Comparison of ENCODE assay signal across 1 cellular context in the genomic region with DNA sequence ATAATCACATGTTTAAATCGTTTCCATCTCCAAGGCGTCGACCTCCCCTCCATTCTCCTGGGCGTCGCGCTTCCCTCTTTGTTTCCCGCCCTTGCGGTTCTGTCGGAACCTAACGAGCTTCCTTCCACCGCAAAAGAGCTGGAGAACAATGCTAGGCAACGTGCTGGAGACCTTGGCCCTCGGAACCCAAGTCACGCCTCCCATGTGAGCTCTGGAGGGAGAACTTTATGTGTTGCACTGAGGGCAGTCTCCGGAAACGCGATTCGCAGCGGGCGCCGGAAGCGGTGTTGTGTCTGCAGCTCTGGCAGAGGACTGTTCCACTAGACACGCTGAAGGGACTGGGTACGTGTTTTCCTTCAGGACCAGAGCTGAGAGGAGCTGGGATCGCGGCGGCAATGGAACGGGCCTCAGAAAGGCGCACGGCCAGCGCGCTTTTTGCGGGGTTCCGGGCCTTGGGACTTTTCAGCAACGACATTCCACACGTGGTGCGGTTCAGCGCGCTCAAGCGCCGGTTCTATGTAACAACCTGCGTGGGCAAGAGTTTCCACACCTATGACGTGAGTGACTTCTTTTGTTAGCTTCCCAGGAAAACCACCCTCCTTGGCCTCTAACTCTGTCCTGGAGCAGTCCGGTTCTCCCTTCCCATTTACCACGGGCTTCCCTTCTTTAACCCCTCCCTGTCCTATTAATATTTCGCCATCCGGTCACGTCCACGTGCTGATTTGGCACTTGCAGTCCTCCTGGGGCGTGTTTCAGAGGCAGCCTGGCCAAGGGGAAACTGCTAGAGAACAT.
TF ChIP-seq lines count a peak whose summit lies in the region.

Gene WDR36, plus strand, starts transcription at position 287 of the 792 bp plus-strand sequence. Its CDS starts 109 bp downstream, at position 396.

TF ChIP-seq in HepG2, 621 proteins besides CTCF, POLR2A, EP300 and RAD21 (continued from another document and continues in another):
- TF ChIP-seq, protein P1, sequence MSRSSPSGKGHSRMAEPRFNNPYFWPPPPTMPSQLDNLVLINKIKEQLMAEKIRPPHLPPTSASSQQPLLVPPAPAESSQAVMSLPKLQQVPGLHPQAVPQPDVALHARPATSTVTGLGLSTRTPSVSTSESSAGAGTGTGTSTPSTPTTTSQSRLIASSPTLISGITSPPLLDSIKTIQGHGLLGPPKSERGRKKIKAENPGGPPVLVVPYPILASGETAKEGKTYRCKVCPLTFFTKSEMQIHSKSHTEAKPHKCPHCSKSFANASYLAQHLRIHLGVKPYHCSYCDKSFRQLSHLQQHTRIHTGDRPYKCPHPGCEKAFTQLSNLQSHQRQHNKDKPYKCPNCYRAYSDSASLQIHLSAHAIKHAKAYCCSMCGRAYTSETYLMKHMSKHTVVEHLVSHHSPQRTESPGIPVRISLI (CRISPR knock-in tag; IDR thresholded peaks at IDR 0.05; ENCODE audit: borderline replicate concordance), result peak; percentile 54; the same call in 1 of the 2 replicates
- TF ChIP-seq ZBTB2 (CRISPR knock-in tag; IDR thresholded peaks at IDR 0.05; ENCODE audit: low read depth) (peak; percentile 86), ZNF644 (CRISPR knock-in tag; IDR thresholded peaks at IDR 0.05; ENCODE audit: low read depth) (peak; percentile 74), ZNF766 (CRISPR knock-in tag; IDR thresholded peaks at IDR 0.05; ENCODE audit: borderline replicate concordance) (peak; percentile 95; the same call in 1 of the 2 replicates), KLF13 (CRISPR knock-in tag; IDR thresholded peaks at IDR 0.05) (peak; percentile 78), CENPT (CRISPR knock-in tag; IDR thresholded peaks at IDR 0.05; ENCODE audit: low read depth) (peak; percentile 87), PAF1 (CRISPR knock-in tag; IDR thresholded peaks at IDR 0.05) (no peak), ZNF761 (CRISPR knock-in tag; conservative IDR thresholded peaks at IDR 0.05) (peak; percentile 93), YEATS4 (CRISPR knock-in tag; IDR thresholded peaks at IDR 0.05; ENCODE audit: borderline replicate concordance) (peak; percentile 97), ZNF10 (CRISPR knock-in tag; IDR thresholded peaks at IDR 0.05; ENCODE audit: borderline replicate concordance, low read depth) (no peak), ZNF619 (CRISPR knock-in tag; IDR thresholded peaks at IDR 0.05) (peak; percentile 68; the same call in 1 of the 2 replicates), ZNF841 (CRISPR knock-in tag; IDR thresholded peaks at IDR 0.05; ENCODE audit: borderline replicate concordance) (peak; percentile 97), ZNF891 (CRISPR knock-in tag; IDR thresholded peaks at IDR 0.05) (peak; percentile 97; the same call in 1 of the 2 replicates), PLSCR1 (CRISPR knock-in tag; IDR thresholded peaks at IDR 0.05; ENCODE audit: borderline replicate concordance) (peak; percentile 68; the same call in 1 of the 2 replicates), SPEN (CRISPR knock-in tag; IDR thresholded peaks at IDR 0.05; ENCODE audit: low read depth) (peak; percentile 97), REL (CRISPR knock-in tag; conservative IDR thresholded peaks at IDR 0.05) (peak; percentile 98), DMAP1 (CRISPR knock-in tag; IDR thresholded peaks at IDR 0.05) (peak; percentile 94), HNRNPH1 (optimal IDR thresholded peaks at IDR 0.05; ENCODE audit: low read depth, low read length) (no peak), NCOA2 (CRISPR knock-in tag; IDR thresholded peaks at IDR 0.05) (peak; percentile 76), TRAFD1 (CRISPR knock-in tag; IDR thresholded peaks at IDR 0.05; ENCODE audit: borderline replicate concordance) (peak; percentile 67; the same call in 1 of the 2 replicates), ZNF746 (CRISPR knock-in tag; IDR thresholded peaks at IDR 0.05) (peak; percentile 93), ZFP1 (CRISPR knock-in tag; IDR thresholded peaks at IDR 0.05) (peak; percentile 95; the same call in 1 of the 2 replicates), HNF4A (CRISPR knock-in tag; IDR thresholded peaks at IDR 0.05) (peak; percentile 73)
- TF ChIP-seq, protein P2, sequence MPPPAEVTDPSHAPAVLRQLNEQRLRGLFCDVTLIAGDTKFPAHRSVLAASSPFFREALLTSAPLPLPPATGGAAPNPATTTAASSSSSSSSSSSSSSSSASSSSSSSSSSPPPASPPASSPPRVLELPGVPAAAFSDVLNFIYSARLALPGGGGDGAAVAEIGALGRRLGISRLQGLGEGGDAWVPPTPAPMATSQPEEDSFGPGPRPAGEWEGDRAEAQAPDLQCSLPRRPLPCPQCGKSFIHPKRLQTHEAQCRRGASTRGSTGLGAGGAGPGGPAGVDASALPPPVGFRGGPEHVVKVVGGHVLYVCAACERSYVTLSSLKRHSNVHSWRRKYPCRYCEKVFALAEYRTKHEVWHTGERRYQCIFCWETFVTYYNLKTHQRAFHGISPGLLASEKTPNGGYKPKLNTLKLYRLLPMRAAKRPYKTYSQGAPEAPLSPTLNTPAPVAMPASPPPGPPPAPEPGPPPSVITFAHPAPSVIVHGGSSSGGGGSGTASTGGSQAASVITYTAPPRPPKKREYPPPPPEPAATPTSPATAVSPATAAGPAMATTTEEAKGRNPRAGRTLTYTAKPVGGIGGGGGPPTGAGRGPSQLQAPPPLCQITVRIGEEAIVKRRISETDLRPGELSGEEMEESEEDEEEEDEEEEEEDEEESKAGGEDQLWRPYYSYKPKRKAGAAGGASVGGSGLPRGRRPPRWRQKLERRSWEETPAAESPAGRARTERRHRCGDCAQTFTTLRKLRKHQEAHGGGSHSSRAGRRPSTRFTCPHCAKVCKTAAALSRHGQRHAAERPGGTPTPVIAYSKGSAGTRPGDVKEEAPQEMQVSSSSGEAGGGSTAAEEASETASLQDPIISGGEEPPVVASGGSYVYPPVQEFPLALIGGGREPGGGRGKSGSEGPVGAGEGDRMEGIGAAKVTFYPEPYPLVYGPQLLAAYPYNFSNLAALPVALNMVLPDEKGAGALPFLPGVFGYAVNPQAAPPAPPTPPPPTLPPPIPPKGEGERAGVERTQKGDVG (CRISPR knock-in tag; IDR thresholded peaks at IDR 0.05; ENCODE audit: borderline replicate concordance), result no peak; the same call in 1 of the 2 replicates
- TF ChIP-seq, protein P3, sequence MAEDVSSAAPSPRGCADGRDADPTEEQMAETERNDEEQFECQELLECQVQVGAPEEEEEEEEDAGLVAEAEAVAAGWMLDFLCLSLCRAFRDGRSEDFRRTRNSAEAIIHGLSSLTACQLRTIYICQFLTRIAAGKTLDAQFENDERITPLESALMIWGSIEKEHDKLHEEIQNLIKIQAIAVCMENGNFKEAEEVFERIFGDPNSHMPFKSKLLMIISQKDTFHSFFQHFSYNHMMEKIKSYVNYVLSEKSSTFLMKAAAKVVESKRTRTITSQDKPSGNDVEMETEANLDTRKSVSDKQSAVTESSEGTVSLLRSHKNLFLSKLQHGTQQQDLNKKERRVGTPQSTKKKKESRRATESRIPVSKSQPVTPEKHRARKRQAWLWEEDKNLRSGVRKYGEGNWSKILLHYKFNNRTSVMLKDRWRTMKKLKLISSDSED (CRISPR knock-in tag; IDR thresholded peaks at IDR 0.05), result no peak
- TF ChIP-seq, protein P4, sequence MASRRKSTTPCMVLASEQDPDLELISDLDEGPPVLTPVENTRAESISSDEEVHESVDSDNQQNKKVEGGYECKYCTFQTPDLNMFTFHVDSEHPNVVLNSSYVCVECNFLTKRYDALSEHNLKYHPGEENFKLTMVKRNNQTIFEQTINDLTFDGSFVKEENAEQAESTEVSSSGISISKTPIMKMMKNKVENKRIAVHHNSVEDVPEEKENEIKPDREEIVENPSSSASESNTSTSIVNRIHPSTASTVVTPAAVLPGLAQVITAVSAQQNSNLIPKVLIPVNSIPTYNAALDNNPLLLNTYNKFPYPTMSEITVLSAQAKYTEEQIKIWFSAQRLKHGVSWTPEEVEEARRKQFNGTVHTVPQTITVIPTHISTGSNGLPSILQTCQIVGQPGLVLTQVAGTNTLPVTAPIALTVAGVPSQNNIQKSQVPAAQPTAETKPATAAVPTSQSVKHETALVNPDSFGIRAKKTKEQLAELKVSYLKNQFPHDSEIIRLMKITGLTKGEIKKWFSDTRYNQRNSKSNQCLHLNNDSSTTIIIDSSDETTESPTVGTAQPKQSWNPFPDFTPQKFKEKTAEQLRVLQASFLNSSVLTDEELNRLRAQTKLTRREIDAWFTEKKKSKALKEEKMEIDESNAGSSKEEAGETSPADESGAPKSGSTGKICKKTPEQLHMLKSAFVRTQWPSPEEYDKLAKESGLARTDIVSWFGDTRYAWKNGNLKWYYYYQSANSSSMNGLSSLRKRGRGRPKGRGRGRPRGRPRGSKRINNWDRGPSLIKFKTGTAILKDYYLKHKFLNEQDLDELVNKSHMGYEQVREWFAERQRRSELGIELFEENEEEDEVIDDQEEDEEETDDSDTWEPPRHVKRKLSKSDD (CRISPR knock-in tag; IDR thresholded peaks at IDR 0.05; ENCODE audit: low read depth), result peak; percentile 92; the same call in 1 of the 2 replicates
- TF ChIP-seq, protein P5, sequence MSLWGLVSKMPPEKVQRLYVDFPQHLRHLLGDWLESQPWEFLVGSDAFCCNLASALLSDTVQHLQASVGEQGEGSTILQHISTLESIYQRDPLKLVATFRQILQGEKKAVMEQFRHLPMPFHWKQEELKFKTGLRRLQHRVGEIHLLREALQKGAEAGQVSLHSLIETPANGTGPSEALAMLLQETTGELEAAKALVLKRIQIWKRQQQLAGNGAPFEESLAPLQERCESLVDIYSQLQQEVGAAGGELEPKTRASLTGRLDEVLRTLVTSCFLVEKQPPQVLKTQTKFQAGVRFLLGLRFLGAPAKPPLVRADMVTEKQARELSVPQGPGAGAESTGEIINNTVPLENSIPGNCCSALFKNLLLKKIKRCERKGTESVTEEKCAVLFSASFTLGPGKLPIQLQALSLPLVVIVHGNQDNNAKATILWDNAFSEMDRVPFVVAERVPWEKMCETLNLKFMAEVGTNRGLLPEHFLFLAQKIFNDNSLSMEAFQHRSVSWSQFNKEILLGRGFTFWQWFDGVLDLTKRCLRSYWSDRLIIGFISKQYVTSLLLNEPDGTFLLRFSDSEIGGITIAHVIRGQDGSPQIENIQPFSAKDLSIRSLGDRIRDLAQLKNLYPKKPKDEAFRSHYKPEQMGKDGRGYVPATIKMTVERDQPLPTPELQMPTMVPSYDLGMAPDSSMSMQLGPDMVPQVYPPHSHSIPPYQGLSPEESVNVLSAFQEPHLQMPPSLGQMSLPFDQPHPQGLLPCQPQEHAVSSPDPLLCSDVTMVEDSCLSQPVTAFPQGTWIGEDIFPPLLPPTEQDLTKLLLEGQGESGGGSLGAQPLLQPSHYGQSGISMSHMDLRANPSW (CRISPR knock-in tag; IDR thresholded peaks at IDR 0.05; ENCODE audit: borderline replicate concordance), result no peak
- TF ChIP-seq, protein P6, sequence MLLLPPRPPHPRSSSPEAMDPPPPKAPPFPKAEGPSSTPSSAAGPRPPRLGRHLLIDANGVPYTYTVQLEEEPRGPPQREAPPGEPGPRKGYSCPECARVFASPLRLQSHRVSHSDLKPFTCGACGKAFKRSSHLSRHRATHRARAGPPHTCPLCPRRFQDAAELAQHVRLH (CRISPR knock-in tag; IDR thresholded peaks at IDR 0.05; ENCODE audit: borderline replicate concordance, low read depth), result peak; percentile 96; the same call in 1 of the 2 replicates
- TF ChIP-seq, protein P7, sequence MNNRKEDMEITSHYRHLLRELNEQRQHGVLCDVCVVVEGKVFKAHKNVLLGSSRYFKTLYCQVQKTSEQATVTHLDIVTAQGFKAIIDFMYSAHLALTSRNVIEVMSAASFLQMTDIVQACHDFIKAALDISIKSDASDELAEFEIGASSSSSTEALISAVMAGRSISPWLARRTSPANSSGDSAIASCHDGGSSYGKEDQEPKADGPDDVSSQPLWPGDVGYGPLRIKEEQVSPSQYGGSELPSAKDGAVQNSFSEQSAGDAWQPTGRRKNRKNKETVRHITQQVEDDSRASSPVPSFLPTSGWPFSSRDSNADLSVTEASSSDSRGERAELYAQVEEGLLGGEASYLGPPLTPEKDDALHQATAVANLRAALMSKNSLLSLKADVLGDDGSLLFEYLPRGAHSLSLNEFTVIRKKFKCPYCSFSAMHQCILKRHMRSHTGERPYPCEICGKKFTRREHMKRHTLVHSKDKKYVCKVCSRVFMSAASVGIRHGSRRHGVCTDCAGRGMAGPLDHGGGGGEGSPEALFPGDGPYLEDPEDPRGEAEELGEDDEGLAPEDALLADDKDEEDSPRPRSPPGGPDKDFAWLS (CRISPR knock-in tag; IDR thresholded peaks at IDR 0.05; ENCODE audit: borderline replicate concordance), result no peak
- TF ChIP-seq, protein P8, sequence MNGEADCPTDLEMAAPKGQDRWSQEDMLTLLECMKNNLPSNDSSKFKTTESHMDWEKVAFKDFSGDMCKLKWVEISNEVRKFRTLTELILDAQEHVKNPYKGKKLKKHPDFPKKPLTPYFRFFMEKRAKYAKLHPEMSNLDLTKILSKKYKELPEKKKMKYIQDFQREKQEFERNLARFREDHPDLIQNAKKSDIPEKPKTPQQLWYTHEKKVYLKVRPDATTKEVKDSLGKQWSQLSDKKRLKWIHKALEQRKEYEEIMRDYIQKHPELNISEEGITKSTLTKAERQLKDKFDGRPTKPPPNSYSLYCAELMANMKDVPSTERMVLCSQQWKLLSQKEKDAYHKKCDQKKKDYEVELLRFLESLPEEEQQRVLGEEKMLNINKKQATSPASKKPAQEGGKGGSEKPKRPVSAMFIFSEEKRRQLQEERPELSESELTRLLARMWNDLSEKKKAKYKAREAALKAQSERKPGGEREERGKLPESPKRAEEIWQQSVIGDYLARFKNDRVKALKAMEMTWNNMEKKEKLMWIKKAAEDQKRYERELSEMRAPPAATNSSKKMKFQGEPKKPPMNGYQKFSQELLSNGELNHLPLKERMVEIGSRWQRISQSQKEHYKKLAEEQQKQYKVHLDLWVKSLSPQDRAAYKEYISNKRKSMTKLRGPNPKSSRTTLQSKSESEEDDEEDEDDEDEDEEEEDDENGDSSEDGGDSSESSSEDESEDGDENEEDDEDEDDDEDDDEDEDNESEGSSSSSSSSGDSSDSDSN (CRISPR knock-in tag; IDR thresholded peaks at IDR 0.05), result peak; percentile 76
